In genomic region chr16:21704266-21704665, GRCh38 we compare ENCODE assay signal across 29 cellular contexts. TPM values are rescaled to one million over a fixed set of nuclear protein-coding genes. Genes with fewer than 3 reads are reported as not detected.
"Had no signal": no experiment of that assay in that cellular context is flagged by ENCODE, and none has a peak within 500 bp of the region (broad histone marks: within the 10 kb centered on the region; RNA-seq: fewer than 3 reads in every experiment).

No MANE protein-coding gene starts in this region.

- DNase-seq: IMR-90, KBM-7, NCI-H1048, NCI-H1105, NCI-H1417, NCI-H1436 treated with DMSO at 0.1 percent for 48 hours, NCI-H1694 treated with DMSO at 0.1 percent for 48 hours, NCI-H1930, NCI-H2081, NCI-H2107, NCI-H2171, NCI-H226, NCI-H446, NCI-H510A, NCI-H524 treated with DMSO at 0.1 percent for 48 hours, NCI-H69, NCI-H774, PC-3, SHP77, SK-N-SH, SW 1271, T-cell had no signal

- H3K4me3 Mint-ChIP-seq: T-cell had no signal

- H3K9me3 ChIP-seq: SK-N-SH had no signal

- H3K27ac ChIP-seq: RWPE1 had no signal

- H3K4me2 ChIP-seq: SK-N-SH had no signal

- ATAC-seq: Panc1, PC-3, T-cell had no signal

- H3K27ac Mint-ChIP-seq: T-cell had no signal

- H3K27me3 Mint-ChIP-seq: T-cell had no signal

- H3K36me3 Mint-ChIP-seq: T-cell had no signal

- H3K9ac ChIP-seq: SK-N-SH had no signal

- H3K9me3 Mint-ChIP-seq: T-cell had no signal

RNA-seq across cellular contexts. Expression of gene OTOA, which starts 40.5 kb away (rescaled TPM):
- total RNA-seq: IMR-90, OCI-LY7, PC-3, SK-MEL-5 had no signal

RNA-seq across cellular contexts. Expression of gene IGSF6, which starts 51.9 kb away (rescaled TPM):
- total RNA-seq: HT-29, IMR-90, LHCN-M2, MCF 10A, SK-MEL-5 had no signal
- polyA plus RNA-seq: IMR-90, SK-N-SH had no signal
